2 cellular contexts compared by ENCODE assay signal in genomic region chr20:4190792-4191519, GRCh38.
TF ChIP-seq lines count a peak whose summit lies in the region.

No MANE protein-coding gene starts in this region.

TF ChIP-seq in A549, 52 proteins besides CTCF, POLR2A, EP300 and RAD21 (continued from another document):
- TF ChIP-seq HMGXB4 (CRISPR knock-in tag; IDR thresholded peaks at IDR 0.05; ENCODE audit: borderline replicate concordance) (peak; percentile 69; the same call in 1 of the 2 replicates), ELK1 (IDR thresholded peaks at IDR 0.05; ENCODE audit: low read depth, low read length) (no peak), KDM1A (IDR thresholded peaks at IDR 0.05; ENCODE audit: low read depth) (no peak), JUNB (IDR thresholded peaks at IDR 0.05) (0 out of 2 replicates have a peak, but pooled peaks have one; percentile 18), TFCP2L1 (CRISPR knock-in tag; IDR thresholded peaks at IDR 0.05) (peak; percentile 78), RNF2 (IDR thresholded peaks at IDR 0.05; ENCODE audit: borderline replicate concordance, low read depth) (no peak), BCL3 (IDR thresholded peaks at IDR 0.05) (no peak), ATOH8 (CRISPR knock-in tag; IDR thresholded peaks at IDR 0.05; ENCODE audit: low read depth) (0 out of 2 replicates have a peak, but pooled peaks have one; percentile 50)

TF ChIP-seq in SK-N-SH treated with all-trans-retinoic acid at 6 μM for 48 hours, 23 proteins besides CTCF, POLR2A, EP300 and RAD21 (continued from another document):
- no peak for TF ChIP-seq PATZ1 (CRISPR knock-in tag; IDR thresholded peaks at IDR 0.05; ENCODE audit: borderline replicate concordance)
- no peak for TF ChIP-seq ARNTL (CRISPR knock-in tag; IDR thresholded peaks at IDR 0.05; ENCODE audit: borderline replicate concordance, low read depth)
- no peak for TF ChIP-seq CREB5 (CRISPR knock-in tag; IDR thresholded peaks at IDR 0.05; ENCODE audit: low read depth)
- TF ChIP-seq GLIS3 (CRISPR knock-in tag; IDR thresholded peaks at IDR 0.05), result no peak
- TF ChIP-seq ZNF70 (CRISPR knock-in tag; IDR thresholded peaks at IDR 0.05), result no peak
- TF ChIP-seq TSHZ2 (CRISPR knock-in tag; IDR thresholded peaks at IDR 0.05), result no peak
